In the genomic region with DNA sequence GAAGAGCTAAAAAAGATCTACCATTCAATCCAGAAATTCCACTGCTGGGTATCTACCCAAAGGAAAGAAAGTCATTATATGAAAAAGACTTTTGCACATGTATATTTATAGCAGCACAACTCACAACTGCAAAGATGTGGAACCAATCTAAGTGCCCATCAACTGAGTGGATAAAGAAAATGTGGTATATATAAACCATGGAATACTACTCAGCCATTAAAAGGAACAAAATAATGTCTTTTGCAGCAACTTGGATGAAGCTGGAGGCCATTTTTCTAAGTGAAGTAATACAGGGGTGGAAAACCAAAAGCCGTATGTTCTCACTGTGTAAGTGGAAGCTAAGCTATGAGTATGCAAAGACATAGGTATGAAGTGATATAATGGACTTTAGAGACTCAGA, we compare ENCODE assay signal across 28 cellular contexts.
"Had no signal": no experiment of that assay in that cellular context is flagged by ENCODE, and none has a peak within 500 bp of the region (broad histone marks: within the 10 kb centered on the region; RNA-seq: fewer than 3 reads in every experiment).

No MANE protein-coding gene starts in this region.

- H3K27me3 Mint-ChIP-seq: activated B cell treated with CpG ODN at 0.5 μM for 24 hours; memory B cell; naive B cell; stimulated activated naive B cell treated with anti-CD40 and anti-IgM and Interleukin-4, amounts not matched to agents 10 μg/mL and 1 μg/mL and 100 μg/mL, for 72 hours had no signal

- ATAC-seq: esophagus mucosa; gastroesophageal sphincter; heart right ventricle; mucosa of descending colon; stimulated activated naive B cell treated with anti-CD40 and anti-IgM and Interleukin-4, amounts not matched to agents 10 μg/mL and 1 μg/mL and 100 μg/mL, for 72 hours; upper lobe of right lung had no signal

- H3K9me3 Mint-ChIP-seq: activated B cell treated with CpG ODN at 0.5 μM for 24 hours; activated CD4-positive, alpha-beta memory T cell treated with anti-CD3 and anti-CD28 coated beads for 36 hours; activated T-helper 2 cell treated with anti-CD3 and anti-CD28 coated beads, Interferon-gamma antibody, Interleukin-2, Interleukin-4, amounts not matched to agents 10 μg/mL and 5 μg/mL and 100 μg/mL, durations not matched to agents 14 hours and 24 hours and 36 hours; immature natural killer cell; memory B cell; naive B cell; stimulated activated naive B cell treated with anti-CD40 and anti-IgM and Interleukin-4, amounts not matched to agents 10 μg/mL and 1 μg/mL and 100 μg/mL, for 72 hours had no signal

- H3K27ac Mint-ChIP-seq: activated B cell treated with CpG ODN at 0.5 μM for 24 hours; activated T-helper 2 cell treated with anti-CD3 and anti-CD28 coated beads, Interferon-gamma antibody, Interleukin-2, Interleukin-4, amounts not matched to agents 10 μg/mL and 5 μg/mL and 100 μg/mL, durations not matched to agents 14 hours and 24 hours and 36 hours; memory B cell had no signal

- H3K4me3 Mint-ChIP-seq: activated B cell treated with CpG ODN at 0.5 μM for 24 hours, memory B cell had no signal

- H3K27ac ChIP-seq: adrenal gland, breast epithelium, gastroesophageal sphincter, heart right ventricle, left ventricle myocardium inferior, spleen, thoracic aorta, upper lobe of right lung had no signal

- H3K4me1 ChIP-seq: breast epithelium had no signal

- H3K36me3 ChIP-seq: adrenal gland, breast epithelium, thoracic aorta had no signal

- DNase-seq: activated B cell treated with CpG ODN at 0.5 μM for 24 hours; activated CD4-positive, alpha-beta memory T cell treated with anti-CD3 and anti-CD28 coated beads for 36 hours; activated CD4-positive, alpha-beta T cell treated with anti-CD3 and anti-CD28 coated beads for 4 hours; activated naive CD4-positive, alpha-beta T cell treated with Interleukin-2 at 50 U/mL for 16 hours; activated T-cell treated with anti-CD3 and anti-CD28 coated beads for 4 hours; adrenal gland; cerebellar nuclear complex; effector CD8-positive, alpha-beta T cell; heart right ventricle; immature natural killer cell; kidney glomerular epithelial cell; left ventricle myocardium inferior; mucosa of descending colon; naive B cell; nucleus accumbens; retina; spleen; stimulated activated CD4-positive, alpha-beta T cell treated with anti-CD3 and anti-CD28 coated beads, Interleukin-4, amount 100 ng/mL, for 4 hours; stimulated activated naive B cell treated with anti-CD40 and anti-IgM and Interleukin-4, amounts not matched to agents 10 μg/mL and 1 μg/mL and 100 μg/mL, for 72 hours; SW 1271; T-helper 9 cell; upper lobe of right lung had no signal

- H3K4me3 ChIP-seq: adrenal gland, breast epithelium, gastroesophageal sphincter, heart right ventricle, left ventricle myocardium inferior, mucosa of descending colon, spleen, thoracic aorta, upper lobe of right lung had no signal

- H3K9me3 ChIP-seq: adrenal gland, breast epithelium, gastroesophageal sphincter, heart right ventricle, left ventricle myocardium inferior, mucosa of descending colon, spleen, thoracic aorta, upper lobe of right lung had no signal

- H3K27me3 ChIP-seq: adrenal gland, breast epithelium, gastroesophageal sphincter, heart right ventricle, spleen, upper lobe of right lung had no signal
